ENCODE assay signal across 12 cellular contexts in the genomic region with DNA sequence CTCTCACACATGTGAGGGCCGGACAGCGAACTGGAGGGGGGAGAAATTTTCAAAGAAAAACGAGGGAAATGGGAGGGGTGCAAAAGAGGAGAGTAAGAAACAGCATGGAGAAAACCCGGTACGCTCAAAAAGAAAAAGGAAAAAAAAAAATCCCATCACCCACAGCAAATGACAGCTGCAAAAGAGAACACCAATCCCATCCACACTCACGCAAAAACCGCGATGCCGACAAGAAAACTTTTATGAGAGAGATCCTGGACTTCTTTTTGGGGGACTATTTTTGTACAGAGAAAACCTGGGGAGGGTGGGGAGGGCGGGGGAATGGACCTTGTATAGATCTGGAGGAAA. TPM values are rescaled to one million over a fixed set of nuclear protein-coding genes. Genes with fewer than 3 reads are reported as not detected.
DNase-seq lines count a peak whose midpoint lies in the region; ATAC-seq, FAIRE-seq and TF ChIP-seq lines count a peak whose summit lies in the region.
"Had no signal": no experiment of that assay in that cellular context is flagged by ENCODE, and none has a peak within 500 bp of the region (broad histone marks: within the 10 kb centered on the region; RNA-seq: fewer than 3 reads in every experiment).

No MANE protein-coding gene starts in this region.

- H3K9ac ChIP-seq in endothelial cell of umbilical vein (replicated peaks; ENCODE audit: extremely low read depth, insufficient read depth, low read length) = no peak overlapping the region

- peak overlapping the region; percentile 83 for H3K27ac Mint-ChIP-seq in progenitor cell of endocrine pancreas
- H3K27ac Mint-ChIP-seq: dendritic cell treated with granulocyte-macrophage colony-stimulating factor and Interleukin-4, amounts not matched to agents 40 ng/mL and 50 ng/mL, for 4 days had no signal

- FAIRE-seq in endothelial cell of umbilical vein (lab: Jason Lieb, UNC) = no peak
- FAIRE-seq: G401.6 had no signal

- peaks cover 24% of the 10 kb centered on the region for H3K27me3 ChIP-seq in PC-9 (ENCODE audit: insufficient read depth, low read depth)
- peaks cover 13 to 14% of the 10 kb centered on the region in 2 experiments for H3K27me3 ChIP-seq in endothelial cell of umbilical vein (ENCODE audit: control insufficient read depth in 2 of 2, insufficient read depth in 2 of 2, low read length in 2 of 2)
- peaks cover 93 to 98% (median 95%) of the 10 kb centered on the region in 3 donors for H3K27me3 ChIP-seq in gastrocnemius medialis

- no peaks in the 10 kb centered on the region for H3K9me1 ChIP-seq in endothelial cell of umbilical vein (replicated peaks; ENCODE audit: control insufficient read depth, extremely low read depth, insufficient read depth, low read length)

- H3K4me1 ChIP-seq in PC-9 (replicated peaks; ENCODE audit: insufficient read depth) (peaks cover 20% of the 10 kb centered on the region), endothelial cell of umbilical vein (ENCODE audit: control insufficient read depth, extremely low read depth, insufficient read depth, low read length) (no peaks in the 10 kb centered on the region), gastrocnemius medialis (peaks cover 0 to 13% of the 10 kb centered on the region in 2 donors)

- H3K36me3 Mint-ChIP-seq in progenitor cell of endocrine pancreas (ENCODE audit: insufficient read depth) = peaks cover 9% of the 10 kb centered on the region

- peak overlapping the region; percentile 93 for H3K4me3 Mint-ChIP-seq in progenitor cell of endocrine pancreas (ENCODE audit: low read depth)
- H3K4me3 Mint-ChIP-seq: activated T-cell treated with anti-CD3 and anti-CD28 coated beads, Interleukin-2, amount 50 U/mL, for 4 hours; dendritic cell treated with granulocyte-macrophage colony-stimulating factor and Interleukin-4, amounts not matched to agents 40 ng/mL and 50 ng/mL, for 4 days had no signal

- H4K20me1 ChIP-seq in PC-9 (ENCODE audit: insufficient read depth) (no peaks in the 10 kb centered on the region), endothelial cell of umbilical vein (replicated peaks; ENCODE audit: control insufficient read depth, extremely low read depth, insufficient read depth, low read length) (no peaks in the 10 kb centered on the region)

- no peaks in the 10 kb centered on the region for H3K9me2 ChIP-seq in PC-9 (ENCODE audit: insufficient read depth)

- no peaks in the 10 kb centered on the region for H3K9me3 ChIP-seq in PC-9 (ENCODE audit: insufficient read depth, low read depth)
- no peaks in the 10 kb centered on the region for H3K9me3 ChIP-seq in endothelial cell of umbilical vein (replicated peaks; ENCODE audit: control insufficient read depth, insufficient read depth, low read length)
- no peaks in the 10 kb centered on the region for H3K9me3 ChIP-seq in gastrocnemius medialis

- POLR2A ChIA-PET in PC-9 (lab: Charles Lee; ENCODE audit: unreplicated experiment) (interaction anchor here (0.7 kb wide), 1 partner anchor 1001 kb away, joined by 24 read pairs; no protein-coding TSS in a partner anchor), endothelial cell of umbilical vein (lab: Charles Lee) (no interaction called here)

- H3K27me3 Mint-ChIP-seq in progenitor cell of endocrine pancreas = peaks cover 44% of the 10 kb centered on the region

- H3K9me3 Mint-ChIP-seq in progenitor cell of endocrine pancreas (ENCODE audit: low read depth) = no peaks in the 10 kb centered on the region
- H3K9me3 Mint-ChIP-seq: dendritic cell treated with granulocyte-macrophage colony-stimulating factor and Interleukin-4, amounts not matched to agents 40 ng/mL and 50 ng/mL, for 4 days had no signal

- no peak for ATAC-seq in gastrocnemius medialis

- no peak for TF ChIP-seq POLR2A in endothelial cell of umbilical vein (IDR thresholded peaks at IDR 0.05; ENCODE audit: low read depth, low read length)
- TF ChIP-seq POLR2A in gastrocnemius medialis (IDR thresholded peaks at IDR 0.05) = no peak

- dilution Hi-C loops in endothelial cell of umbilical vein (cut with MboI; ENCODE audit: extremely low pct_ligation_motif_present, low sequenced_read_pairs) = no loop called here

- H2AFZ ChIP-seq in PC-9 (peak overlapping the region; percentile 86; the same call in 1 of the 2 replicates), endothelial cell of umbilical vein (ENCODE audit: low read depth, low read length) (no peak overlapping the region)

- peak overlapping the region; percentile 97 for H3K4me2 ChIP-seq in PC-9
- H3K4me2 ChIP-seq in endothelial cell of umbilical vein (ENCODE audit: insufficient read depth, low read length) = no peak overlapping the region

- in situ Hi-C loops in gastrocnemius medialis (cut with MboI; ENCODE audit: low sequenced_read_pairs in 4 of 4) = loop anchor here in 1 of 4 donors (25.0 kb wide), 1 partner anchor 549 kb away; no protein-coding TSS in a partner anchor

- DNase-seq in NCI-H2227 (lab: John Stamatoyannopoulos, UW; ENCODE audit: unreplicated experiment) (peak; percentile 34), NCI-H2227 treated with DMSO at 0.1 percent for 48 hours (lab: John Stamatoyannopoulos, UW) (no peak), PC-9 (peak in 1 of 2 experiments; percentile 9), endothelial cell of umbilical vein (ENCODE audit: low read depth, low spot score) (no peak), progenitor cell of endocrine pancreas (ENCODE audit: low spot score, unreplicated experiment) (no peak), OCI-M2 (lab: John Stamatoyannopoulos, UW; ENCODE audit: unreplicated experiment) (no peak), gastrocnemius medialis (no peak)
- DNase-seq in activated effector memory CD4-positive, alpha-beta T cell treated with anti-CD3 and anti-CD28 coated beads, Interleukin-2, amount 50 U/mL, for 16 hours = no peak
- DNase-seq: activated T-cell treated with anti-CD3 and anti-CD28 coated beads, Interleukin-2, amount 50 U/mL, for 4 hours had no signal

- H3K27ac ChIP-seq in PC-9 (no peak overlapping the region), endothelial cell of umbilical vein (ENCODE audit: insufficient read depth, low read depth, low read length) (no peak overlapping the region), gastrocnemius medialis (no peak overlapping the region)

- peaks cover 6% of the 10 kb centered on the region; the same call in 1 of the 2 replicates for H3F3A ChIP-seq in PC-9 (ENCODE audit: insufficient read depth, low read depth)

- H3K4me3 ChIP-seq in PC-9 (peak overlapping the region; percentile 67; the same call in 1 of the 2 replicates), endothelial cell of umbilical vein (replicated peaks in 1 of 3; ENCODE audit: insufficient read depth in 1 of 3, low read depth in 1 of 3, low read length in 3 of 3) (peak overlapping the region in 2 of 3 experiments; percentile 12 to 38), gastrocnemius medialis (no peak overlapping the region)

- BruUV-seq in PC-9 (replicated peaks; lab: Mats Ljungman, UMichigan) = no TSS peak
- BruUV-seq in endothelial cell of umbilical vein (replicated peaks; lab: Mats Ljungman, UMichigan) = no TSS peak

- intact Hi-C loops in PC-9 (cut with micrococcal nuclease; ENCODE audit: unreplicated experiment) (loop anchor here (5.0 kb wide), 1 partner anchor 139 kb away; no protein-coding TSS in a partner anchor), endothelial cell of umbilical vein (cut with micrococcal nuclease) (loop anchor here (10.0 kb wide), 1 partner anchor 728 kb away; a partner anchor contains a TSS), gastrocnemius medialis (cut with DNase I; ENCODE audit: low total_unique reads) (no loop called here)

- no peaks in the 10 kb centered on the region for H3K79me2 ChIP-seq in PC-9 (ENCODE audit: low read depth)
- no peaks in the 10 kb centered on the region for H3K79me2 ChIP-seq in endothelial cell of umbilical vein (ENCODE audit: control insufficient read depth, insufficient read depth, low read length)

- H3K4me1 Mint-ChIP-seq in progenitor cell of endocrine pancreas (ENCODE audit: low read depth) = peaks cover 23% of the 10 kb centered on the region

- CTCF ChIA-PET in PC-9 (lab: Charles Lee) (no interaction called here), endothelial cell of umbilical vein (lab: Charles Lee) (interaction anchor here (0.6 to 3.6 kb wide), 4 partner anchors 12 to 970 kb away, joined by 3 to 23 read pairs (median 5); no protein-coding TSS in a partner anchor)

- TF ChIP-seq CTCF in PC-9 (conservative IDR thresholded peaks at IDR 0.05) = no peak
- TF ChIP-seq CTCF in endothelial cell of umbilical vein (IDR thresholded peaks at IDR 0.05; ENCODE audit: extremely low read depth in 1 of 2, insufficient read depth in 1 of 2, low read depth in 1 of 2, low read length in 2 of 2) = no peak
- TF ChIP-seq CTCF in progenitor cell of endocrine pancreas (IDR thresholded peaks at IDR 0.05; ENCODE audit: unreplicated experiment) = no peak
- TF ChIP-seq CTCF in gastrocnemius medialis (IDR thresholded peaks at IDR 0.05 in 4 of 5, conservative IDR thresholded peaks at IDR 0.05 in 1 of 5) = no peak

- H3K36me3 ChIP-seq in PC-9 (ENCODE audit: low read depth) = no peaks in the 10 kb centered on the region
- H3K36me3 ChIP-seq in endothelial cell of umbilical vein (ENCODE audit: control insufficient read depth in 2 of 2, extremely low read depth in 1 of 2, insufficient read depth in 2 of 2, low read length in 2 of 2) = no peaks in the 10 kb centered on the region
- no peaks in the 10 kb centered on the region for H3K36me3 ChIP-seq in gastrocnemius medialis

TF ChIP-seq in endothelial cell of umbilical vein, 7 proteins besides CTCF, POLR2A, EP300 and RAD21 (continues in another document):
- TF ChIP-seq, protein P1, sequence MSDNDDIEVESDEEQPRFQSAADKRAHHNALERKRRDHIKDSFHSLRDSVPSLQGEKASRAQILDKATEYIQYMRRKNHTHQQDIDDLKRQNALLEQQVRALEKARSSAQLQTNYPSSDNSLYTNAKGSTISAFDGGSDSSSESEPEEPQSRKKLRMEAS (IDR thresholded peaks at IDR 0.05; ENCODE audit: insufficient read depth, insufficient read length) = no peak
- no peak for TF ChIP-seq POLR2AphosphoS5 (IDR thresholded peaks at IDR 0.05; ENCODE audit: insufficient read depth, low read depth, low read length)
- TF ChIP-seq GATA2 (IDR thresholded peaks at IDR 0.05; ENCODE audit: insufficient read depth, insufficient read length, low read depth, low read length) = no peak
- TF ChIP-seq MYC (IDR thresholded peaks at IDR 0.05; ENCODE audit: low read depth, low read length) = no peak
- no peak for TF ChIP-seq JUN (IDR thresholded peaks at IDR 0.05; ENCODE audit: borderline replicate concordance, insufficient read depth, insufficient read length, low read depth)

RNA-seq across cellular contexts. Expression of a gene that starts 1.5 kb away (rescaled TPM):
- total RNA-seq in PC-9 (2021) (not detected in 2 replicates), endothelial cell of umbilical vein (0.13 TPM in 1 of 2 replicates, not detected in the other), progenitor cell of endocrine pancreas (55.0 and 72.0 TPM in 2 replicates), gastrocnemius medialis (under 1 TPM in 1 of 4 donors, not detected in 3; 0.53 TPM)
- polyA plus RNA-seq in endothelial cell of umbilical vein = 0.23 and 0.25 TPM in 2 replicates
- 0.10 TPM in 2 replicates for polyA plus RNA-seq in endothelial cell of umbilical vein (2011; cell fraction: cytosol; rRNA removed)
- polyA plus RNA-seq in endothelial cell of umbilical vein (2011; cell fraction: nucleus; rRNA removed) = 0.11 and 0.46 TPM in 2 replicates
- 0.10 and 0.56 TPM in 2 replicates for polyA plus RNA-seq in endothelial cell of umbilical vein (2012)
- 0.15 TPM in 1 of 2 replicates, not detected in the other for polyA minus RNA-seq in endothelial cell of umbilical vein
- polyA minus RNA-seq in endothelial cell of umbilical vein (2011; cell fraction: cytosol; rRNA and poly(A)+ RNA removed) = not detected
- 0.14 and 0.34 TPM in 2 replicates for polyA minus RNA-seq in endothelial cell of umbilical vein (2011; cell fraction: nucleus; rRNA and poly(A)+ RNA removed)
- total RNA-seq: LHCN-M2 had no signal

Comparison
In these comparisons a context has a peak if more than half of its experiments do, and no peak if none do; other contexts are left out.
1. H3K4me3 ChIP-seq: peak in PC-9 (single experiment) and endothelial cell of umbilical vein (2 of 3); none in gastrocnemius medialis (0 of 4).
2. RNA of a gene that starts 1.5 kb away (total RNA-seq): 55.0 to 72.0 TPM in progenitor cell of endocrine pancreas; 0.13 TPM in endothelial cell of umbilical vein, not detected in PC-9 and 0.53 TPM in gastrocnemius medialis; every median in the first group is over 10 times any median in the second.